ENCODE assay signal across 11 cellular contexts in genomic region chr7:1854521-1855395, GRCh38.
A peak's percentile ranks its signal among the peaks of the same experiment; 100 is the strongest.
DNase-seq lines count a peak whose midpoint lies in the region; ATAC-seq and TF ChIP-seq lines count a peak whose summit lies in the region.
"Had no signal": no experiment of that assay in that cellular context is flagged by ENCODE, and none has a peak within 500 bp of the region (broad histone marks: within the 10 kb centered on the region; RNA-seq: fewer than 3 reads in every experiment).

No MANE protein-coding gene starts in this region.

- no peaks in the 10 kb centered on the region for H3K9me3 Mint-ChIP-seq in activated CD4-positive, alpha-beta memory T cell treated with anti-CD3 and anti-CD28 coated beads, Interleukin-2, amount 10 ng/mL, durations not matched to agents 7 days and 5 days
- H3K9me3 Mint-ChIP-seq in activated CD4-positive, alpha-beta memory T cell treated with anti-CD3 and anti-CD28 coated beads for 36 hours: no peaks in the 10 kb centered on the region
- no peaks in the 10 kb centered on the region for H3K9me3 Mint-ChIP-seq in stimulated activated effector memory CD8-positive, alpha-beta T cell treated with anti-CD3 and anti-CD28 coated beads, Interleukin-12 subunit alpha, Interleukin-12 subunit beta, amount 100 ng/mL, for 72 hours

- H3K27me3 Mint-ChIP-seq in activated CD4-positive, alpha-beta memory T cell treated with anti-CD3 and anti-CD28 coated beads, Interleukin-2, amount 10 ng/mL, durations not matched to agents 7 days and 5 days: no peaks in the 10 kb centered on the region
- no peaks in the 10 kb centered on the region for H3K27me3 Mint-ChIP-seq in activated CD4-positive, alpha-beta memory T cell treated with anti-CD3 and anti-CD28 coated beads for 36 hours

- H3K4me2 ChIP-seq in OCI-LY7 (ENCODE audit: low read length): no peak overlapping the region

- CTCF ChIA-PET in activated CD4-positive, alpha-beta memory T cell treated with anti-CD3 and anti-CD28 coated beads, Interleukin-2, amount 10 ng/mL, durations not matched to agents 7 days and 5 days (lab: Charles Lee): no interaction called here
- CTCF ChIA-PET in activated CD4-positive, alpha-beta memory T cell treated with anti-CD3 and anti-CD28 coated beads for 36 hours (lab: Charles Lee): interaction anchor here (0.6 kb wide), 1 partner anchor 28 kb away, joined by 3 read pairs; no protein-coding TSS in a partner anchor
- CTCF ChIA-PET in OCI-LY7 (lab: Charles Lee; ENCODE audit: unreplicated experiment): no interaction called here

- TF ChIP-seq CTCF in OCI-LY7 (conservative IDR thresholded peaks at IDR 0.05; ENCODE audit: low read length): no peak

- no peak overlapping the region for H2AFZ ChIP-seq in OCI-LY7 (ENCODE audit: low read length)

- intact Hi-C loops in activated CD4-positive, alpha-beta memory T cell treated with anti-CD3 and anti-CD28 coated beads for 36 hours (cut with micrococcal nuclease): no loop called here
- intact Hi-C loops in OCI-LY7 (cut with micrococcal nuclease; ENCODE audit: unreplicated experiment): no loop called here

- peaks cover 13% of the 10 kb centered on the region for H3K36me3 Mint-ChIP-seq in activated CD4-positive, alpha-beta memory T cell treated with anti-CD3 and anti-CD28 coated beads, Interleukin-2, amount 10 ng/mL, durations not matched to agents 7 days and 5 days (ENCODE audit: low read depth)
- H3K36me3 Mint-ChIP-seq in activated CD4-positive, alpha-beta memory T cell treated with anti-CD3 and anti-CD28 coated beads for 36 hours: no peaks in the 10 kb centered on the region
- peaks cover 6% of the 10 kb centered on the region for H3K36me3 Mint-ChIP-seq in stimulated activated effector memory CD8-positive, alpha-beta T cell treated with anti-CD3 and anti-CD28 coated beads, Interleukin-12 subunit alpha, Interleukin-12 subunit beta, amount 100 ng/mL, for 72 hours

- H4K20me1 ChIP-seq in OCI-LY7 (ENCODE audit: insufficient read depth, low read length): no peaks in the 10 kb centered on the region

- no peaks in the 10 kb centered on the region for H3K9me3 ChIP-seq in OCI-LY7 (ENCODE audit: low read length)

- no peak overlapping the region for H3K4me3 Mint-ChIP-seq in activated CD4-positive, alpha-beta memory T cell treated with anti-CD3 and anti-CD28 coated beads, Interleukin-2, amount 10 ng/mL, durations not matched to agents 7 days and 5 days
- no peak overlapping the region for H3K4me3 Mint-ChIP-seq in activated CD4-positive, alpha-beta memory T cell treated with anti-CD3 and anti-CD28 coated beads for 36 hours
- no peak overlapping the region for H3K4me3 Mint-ChIP-seq in stimulated activated effector memory CD8-positive, alpha-beta T cell treated with anti-CD3 and anti-CD28 coated beads, Interleukin-12 subunit alpha, Interleukin-12 subunit beta, amount 100 ng/mL, for 72 hours

- H3K27ac ChIP-seq in OCI-LY7 (ENCODE audit: low read depth, low read length, poor library complexity, severe bottlenecking): no peak overlapping the region
- H3K27ac ChIP-seq: brain microvascular endothelial cell had no signal

- no peaks in the 10 kb centered on the region for H3K9me2 ChIP-seq in OCI-LY7 (ENCODE audit: insufficient read depth, low read length)

- peak overlapping the region; percentile 56 for H3K27ac Mint-ChIP-seq in activated CD4-positive, alpha-beta memory T cell treated with anti-CD3 and anti-CD28 coated beads, Interleukin-2, amount 10 ng/mL, durations not matched to agents 7 days and 5 days
- H3K27ac Mint-ChIP-seq in activated CD4-positive, alpha-beta memory T cell treated with anti-CD3 and anti-CD28 coated beads for 36 hours: no peak overlapping the region
- peak overlapping the region; percentile 83 for H3K27ac Mint-ChIP-seq in stimulated activated effector memory CD8-positive, alpha-beta T cell treated with anti-CD3 and anti-CD28 coated beads, Interleukin-12 subunit alpha, Interleukin-12 subunit beta, amount 100 ng/mL, for 72 hours

- BruUV-seq in OCI-LY7 (replicated peaks; lab: Mats Ljungman, UMichigan): no TSS peak

- POLR2A ChIA-PET in activated CD4-positive, alpha-beta memory T cell treated with anti-CD3 and anti-CD28 coated beads, Interleukin-2, amount 10 ng/mL, durations not matched to agents 7 days and 5 days (lab: Charles Lee): interaction anchor here (1.1 to 1.4 kb wide), 2 partner anchors 28 to 85 kb away, joined by 3 to 4 read pairs; no protein-coding TSS in a partner anchor
- POLR2A ChIA-PET in activated CD4-positive, alpha-beta memory T cell treated with anti-CD3 and anti-CD28 coated beads for 36 hours (lab: Charles Lee): no interaction called here
- POLR2A ChIA-PET in OCI-LY7 (lab: Charles Lee): interaction anchor here (0.6 kb wide), 1 partner anchor 73 kb away, joined by 3 read pairs; no protein-coding TSS in a partner anchor

- no peak overlapping the region for H3K4me3 ChIP-seq in OCI-LY7 (ENCODE audit: low read depth, low read length, poor library complexity, severe bottlenecking)

- peak; percentile 55 for DNase-seq in activated CD4-positive, alpha-beta memory T cell treated with anti-CD3 and anti-CD28 coated beads, Interleukin-2, amount 10 ng/mL, durations not matched to agents 7 days and 5 days
- no peak for DNase-seq in activated CD4-positive, alpha-beta memory T cell treated with anti-CD3 and anti-CD28 coated beads for 36 hours
- DNase-seq in T-helper 9 cell: peak; percentile 6
- peak; percentile 14 for DNase-seq in inferior parietal cortex (ENCODE audit: extremely low spot score)
- no peak for DNase-seq in stimulated activated effector memory CD8-positive, alpha-beta T cell treated with anti-CD3 and anti-CD28 coated beads, Interleukin-12 subunit alpha, Interleukin-12 subunit beta, amount 100 ng/mL, for 72 hours (ENCODE audit: low spot score in 2 of 2)
- DNase-seq in NCI-H345 treated with DMSO at 0.1 percent for 48 hours (lab: John Stamatoyannopoulos, UW; ENCODE audit: unreplicated experiment): no peak
- DNase-seq in NCI-H2029 (lab: John Stamatoyannopoulos, UW): no peak
- no peak for DNase-seq in OCI-LY7 (ENCODE audit: low spot score)
- DNase-seq: ACHN, brain microvascular endothelial cell, kidney glomerular epithelial cell had no signal

- H3K36me3 ChIP-seq in OCI-LY7 (ENCODE audit: insufficient read depth, low read length): no peaks in the 10 kb centered on the region
- H3K36me3 ChIP-seq: brain microvascular endothelial cell had no signal

- H3K79me2 ChIP-seq in OCI-LY7 (ENCODE audit: insufficient read depth, low read depth, low read length): no peaks in the 10 kb centered on the region

- H3K4me1 ChIP-seq in OCI-LY7 (ENCODE audit: insufficient read depth, low read length, poor library complexity, severe bottlenecking): no peaks in the 10 kb centered on the region

- peaks cover 24% of the 10 kb centered on the region for H3K4me1 Mint-ChIP-seq in activated CD4-positive, alpha-beta memory T cell treated with anti-CD3 and anti-CD28 coated beads, Interleukin-2, amount 10 ng/mL, durations not matched to agents 7 days and 5 days
- H3K4me1 Mint-ChIP-seq in activated CD4-positive, alpha-beta memory T cell treated with anti-CD3 and anti-CD28 coated beads for 36 hours (ENCODE audit: low read depth): peaks cover 13% of the 10 kb centered on the region
- peaks cover 29% of the 10 kb centered on the region for H3K4me1 Mint-ChIP-seq in stimulated activated effector memory CD8-positive, alpha-beta T cell treated with anti-CD3 and anti-CD28 coated beads, Interleukin-12 subunit alpha, Interleukin-12 subunit beta, amount 100 ng/mL, for 72 hours

- peak; percentile 38 for ATAC-seq in stimulated activated effector memory CD8-positive, alpha-beta T cell treated with anti-CD3 and anti-CD28 coated beads, Interleukin-12 subunit alpha, Interleukin-12 subunit beta, amount 100 ng/mL, for 72 hours

Comparison
In these comparisons a context has a peak if more than half of its experiments do, and no peak if none do; other contexts are left out.
1. DNase-seq: peak in activated CD4-positive, alpha-beta memory T cell treated with anti-CD3 and anti-CD28 coated beads, Interleukin-2, amount 10 ng/mL, durations not matched to agents 7 days and 5 days (single experiment), T-helper 9 cell (single experiment) and inferior parietal cortex (single experiment); none in activated CD4-positive, alpha-beta memory T cell treated with anti-CD3 and anti-CD28 coated beads for 36 hours (single experiment), stimulated activated effector memory CD8-positive, alpha-beta T cell treated with anti-CD3 and anti-CD28 coated beads, Interleukin-12 subunit alpha, Interleukin-12 subunit beta, amount 100 ng/mL, for 72 hours (0 of 2), NCI-H345 treated with DMSO at 0.1 percent for 48 hours (single experiment), NCI-H2029 (single experiment) and OCI-LY7 (single experiment).